In the genomic region with DNA sequence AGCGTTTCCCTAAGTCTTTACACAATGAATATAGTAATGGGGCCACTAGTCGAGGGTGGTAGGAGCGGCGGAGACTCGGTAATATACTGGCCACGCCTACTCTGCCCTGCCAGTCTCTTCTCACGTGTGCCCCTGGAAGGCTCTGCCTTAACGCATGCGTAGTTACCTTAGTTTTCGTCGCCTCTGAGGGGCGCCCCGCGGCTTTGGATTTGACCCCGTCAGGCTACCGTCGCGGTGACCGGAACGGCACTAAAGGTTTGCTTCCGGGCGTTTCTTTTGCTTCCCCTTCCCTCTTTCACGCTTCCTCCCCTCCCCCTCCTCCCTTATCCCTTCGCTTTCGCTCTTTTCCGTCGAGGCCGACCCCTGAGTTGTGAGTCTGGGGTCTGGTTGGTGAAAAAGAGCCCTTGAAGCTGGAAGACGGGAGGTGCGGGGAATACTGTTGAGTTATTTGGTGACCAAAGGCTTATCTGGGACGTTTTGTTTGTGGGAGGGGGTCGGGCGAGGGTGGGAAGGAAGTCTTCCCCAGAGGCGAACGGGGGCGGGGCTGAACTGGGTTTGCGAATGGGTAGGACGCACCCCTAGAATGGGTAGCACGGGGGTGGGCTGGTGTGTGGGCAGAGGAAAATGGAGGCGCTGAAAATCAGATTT, we compare ENCODE assay signal across 1 cellular context.
A peak's percentile ranks its signal among the peaks of the same experiment; 100 is the strongest.
TF ChIP-seq lines count a peak whose summit lies in the region.

A gene (plus strand): TSS at position 270 of the 648 bp plus-strand sequence. CDS start 1,352 bp downstream, outside the sequence.

TF ChIP-seq in GM12878, 131 proteins besides CTCF, POLR2A, EP300 and RAD21 (continued from another document):
- TF ChIP-seq, protein P1, sequence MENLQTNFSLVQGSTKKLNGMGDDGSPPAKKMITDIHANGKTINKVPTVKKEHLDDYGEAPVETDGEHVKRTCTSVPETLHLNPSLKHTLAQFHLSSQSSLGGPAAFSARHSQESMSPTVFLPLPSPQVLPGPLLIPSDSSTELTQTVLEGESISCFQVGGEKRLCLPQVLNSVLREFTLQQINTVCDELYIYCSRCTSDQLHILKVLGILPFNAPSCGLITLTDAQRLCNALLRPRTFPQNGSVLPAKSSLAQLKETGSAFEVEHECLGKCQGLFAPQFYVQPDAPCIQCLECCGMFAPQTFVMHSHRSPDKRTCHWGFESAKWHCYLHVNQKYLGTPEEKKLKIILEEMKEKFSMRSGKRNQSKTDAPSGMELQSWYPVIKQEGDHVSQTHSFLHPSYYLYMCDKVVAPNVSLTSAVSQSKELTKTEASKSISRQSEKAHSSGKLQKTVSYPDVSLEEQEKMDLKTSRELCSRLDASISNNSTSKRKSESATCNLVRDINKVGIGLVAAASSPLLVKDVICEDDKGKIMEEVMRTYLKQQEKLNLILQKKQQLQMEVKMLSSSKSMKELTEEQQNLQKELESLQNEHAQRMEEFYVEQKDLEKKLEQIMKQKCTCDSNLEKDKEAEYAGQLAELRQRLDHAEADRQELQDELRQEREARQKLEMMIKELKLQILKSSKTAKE (IDR thresholded peaks at IDR 0.05; ENCODE audit: low read depth, poor library complexity, severe bottlenecking), result no peak
- peak; percentile 54 for TF ChIP-seq MEF2B (IDR thresholded peaks at IDR 0.05; ENCODE audit: partially characterized antibody, poor library complexity, severe bottlenecking)
- TF ChIP-seq RB1 (IDR thresholded peaks at IDR 0.05; ENCODE audit: borderline replicate concordance), result 0 out of 2 replicates have a peak, but pooled peaks have one; percentile 21
- no peak for TF ChIP-seq RFX5 (IDR thresholded peaks at IDR 0.05; ENCODE audit: low read depth, low read length)
- TF ChIP-seq SRF (IDR thresholded peaks at IDR 0.05; ENCODE audit: low read depth in 2 of 2, low read length in 2 of 2), result peak; percentile 78 to 87
- TF ChIP-seq IRF4 (IDR thresholded peaks at IDR 0.05; ENCODE audit: low read depth, low read length), result 0 out of 2 replicates have a peak, but pooled peaks have one; percentile 12
- TF ChIP-seq BHLHE40 (IDR thresholded peaks at IDR 0.05; ENCODE audit: borderline replicate concordance in 1 of 2, low read depth in 2 of 2, low read length in 1 of 2), result peak; percentile 94 to 95
- TF ChIP-seq SUPT20H (IDR thresholded peaks at IDR 0.05; ENCODE audit: borderline replicate concordance, control insufficient read depth, low read depth, low read length), result no peak
- no peak for TF ChIP-seq KAT2A (conservative IDR thresholded peaks at IDR 0.05; ENCODE audit: control insufficient read depth, low read depth, low read length)
- TF ChIP-seq KDM1A (IDR thresholded peaks at IDR 0.05; ENCODE audit: borderline replicate concordance), result no peak
- TF ChIP-seq MYB (IDR thresholded peaks at IDR 0.05; ENCODE audit: borderline replicate concordance, low read depth, low read length), result no peak
- peak; percentile 91 for TF ChIP-seq CHD2 (IDR thresholded peaks at IDR 0.05; ENCODE audit: borderline replicate concordance, low read depth, low read length)
- peak; percentile 46; the same call in 1 of the 2 replicates for TF ChIP-seq FOXM1 (IDR thresholded peaks at IDR 0.05; ENCODE audit: low read depth, low read length)
- TF ChIP-seq, protein P2, sequence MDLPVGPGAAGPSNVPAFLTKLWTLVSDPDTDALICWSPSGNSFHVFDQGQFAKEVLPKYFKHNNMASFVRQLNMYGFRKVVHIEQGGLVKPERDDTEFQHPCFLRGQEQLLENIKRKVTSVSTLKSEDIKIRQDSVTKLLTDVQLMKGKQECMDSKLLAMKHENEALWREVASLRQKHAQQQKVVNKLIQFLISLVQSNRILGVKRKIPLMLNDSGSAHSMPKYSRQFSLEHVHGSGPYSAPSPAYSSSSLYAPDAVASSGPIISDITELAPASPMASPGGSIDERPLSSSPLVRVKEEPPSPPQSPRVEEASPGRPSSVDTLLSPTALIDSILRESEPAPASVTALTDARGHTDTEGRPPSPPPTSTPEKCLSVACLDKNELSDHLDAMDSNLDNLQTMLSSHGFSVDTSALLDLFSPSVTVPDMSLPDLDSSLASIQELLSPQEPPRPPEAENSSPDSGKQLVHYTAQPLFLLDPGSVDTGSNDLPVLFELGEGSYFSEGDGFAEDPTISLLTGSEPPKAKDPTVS (IDR thresholded peaks at IDR 0.05; ENCODE audit: low read depth, low read length), result 0 out of 2 replicates have a peak, but pooled peaks have one; percentile 38
- TF ChIP-seq PML (IDR thresholded peaks at IDR 0.05; ENCODE audit: low read length), result peak; percentile 87
- peak; percentile 40 for TF ChIP-seq SIX5 (IDR thresholded peaks at IDR 0.05; ENCODE audit: low read depth, low read length, severe bottlenecking)
- peak; percentile 38; the same call in 1 of the 2 replicates for TF ChIP-seq STAT1 (conservative IDR thresholded peaks at IDR 0.05)
- TF ChIP-seq ZNF622 (IDR thresholded peaks at IDR 0.05), result no peak
- peak; percentile 71 for TF ChIP-seq TBL1XR1 (IDR thresholded peaks at IDR 0.05; ENCODE audit: low read depth, low read length)
- no peak for TF ChIP-seq KLF5 (IDR thresholded peaks at IDR 0.05; ENCODE audit: partially characterized antibody)
- TF ChIP-seq NBN (IDR thresholded peaks at IDR 0.05), result peak; percentile 89
- TF ChIP-seq, protein P3, sequence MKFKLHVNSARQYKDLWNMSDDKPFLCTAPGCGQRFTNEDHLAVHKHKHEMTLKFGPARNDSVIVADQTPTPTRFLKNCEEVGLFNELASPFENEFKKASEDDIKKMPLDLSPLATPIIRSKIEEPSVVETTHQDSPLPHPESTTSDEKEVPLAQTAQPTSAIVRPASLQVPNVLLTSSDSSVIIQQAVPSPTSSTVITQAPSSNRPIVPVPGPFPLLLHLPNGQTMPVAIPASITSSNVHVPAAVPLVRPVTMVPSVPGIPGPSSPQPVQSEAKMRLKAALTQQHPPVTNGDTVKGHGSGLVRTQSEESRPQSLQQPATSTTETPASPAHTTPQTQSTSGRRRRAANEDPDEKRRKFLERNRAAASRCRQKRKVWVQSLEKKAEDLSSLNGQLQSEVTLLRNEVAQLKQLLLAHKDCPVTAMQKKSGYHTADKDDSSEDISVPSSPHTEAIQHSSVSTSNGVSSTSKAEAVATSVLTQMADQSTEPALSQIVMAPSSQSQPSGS (IDR thresholded peaks at IDR 0.05; ENCODE audit: low read length), result no peak
- peak; percentile 64; the same call in 1 of the 2 replicates for TF ChIP-seq CREB1 (IDR thresholded peaks at IDR 0.05; ENCODE audit: low read depth)
- TF ChIP-seq CBFB (IDR thresholded peaks at IDR 0.05; ENCODE audit: low read depth), result peak; percentile 73
- peak; percentile 58; the same call in 1 of the 2 replicates for TF ChIP-seq SPI1 (IDR thresholded peaks at IDR 0.05; ENCODE audit: borderline replicate concordance, insufficient read depth, low read depth, low read length)
- peak; percentile 91 for TF ChIP-seq IKZF1 (conservative IDR thresholded peaks at IDR 0.05)
- TF ChIP-seq YY1 (IDR thresholded peaks at IDR 0.05; ENCODE audit: low read depth, low read length), result peak; percentile 53
- peak; percentile 63 for TF ChIP-seq EED (IDR thresholded peaks at IDR 0.05; ENCODE audit: low read depth)
- TF ChIP-seq POLR2AphosphoS5 (IDR thresholded peaks at IDR 0.05; ENCODE audit: low read length), result peak; percentile 47; the same call in 1 of the 2 replicates
